Comparison of ENCODE assay signal across 2 cellular contexts in the genomic region with DNA sequence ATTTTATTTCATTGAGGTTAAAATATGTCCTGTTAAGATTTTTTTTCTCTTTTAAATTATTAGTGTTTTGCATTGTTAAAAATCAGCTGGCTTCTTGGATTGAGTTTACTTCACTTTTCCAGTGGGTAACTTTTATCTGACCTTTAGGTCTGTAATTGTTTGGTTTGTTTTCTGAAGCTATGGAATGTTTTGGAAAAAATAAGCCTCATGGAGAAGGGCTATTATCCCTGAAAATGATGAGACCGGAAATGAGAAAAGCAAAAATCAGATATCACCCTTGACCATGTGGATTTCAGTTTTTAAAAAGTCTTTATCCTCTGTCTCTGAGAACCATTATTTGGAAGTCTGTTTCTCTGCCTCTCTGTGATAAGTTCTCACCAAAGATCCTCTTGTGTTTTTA.
TF ChIP-seq lines count a peak whose summit lies in the region.

No MANE protein-coding gene starts in this region.

TF ChIP-seq in SK-N-SH, 30 proteins besides CTCF, POLR2A, EP300 and RAD21:
- no peak for TF ChIP-seq GATA2 (CRISPR knock-in tag; IDR thresholded peaks at IDR 0.05)
- no peak for TF ChIP-seq SMC3 (IDR thresholded peaks at IDR 0.05; ENCODE audit: low read depth, low read length)
- TF ChIP-seq, protein P1, sequence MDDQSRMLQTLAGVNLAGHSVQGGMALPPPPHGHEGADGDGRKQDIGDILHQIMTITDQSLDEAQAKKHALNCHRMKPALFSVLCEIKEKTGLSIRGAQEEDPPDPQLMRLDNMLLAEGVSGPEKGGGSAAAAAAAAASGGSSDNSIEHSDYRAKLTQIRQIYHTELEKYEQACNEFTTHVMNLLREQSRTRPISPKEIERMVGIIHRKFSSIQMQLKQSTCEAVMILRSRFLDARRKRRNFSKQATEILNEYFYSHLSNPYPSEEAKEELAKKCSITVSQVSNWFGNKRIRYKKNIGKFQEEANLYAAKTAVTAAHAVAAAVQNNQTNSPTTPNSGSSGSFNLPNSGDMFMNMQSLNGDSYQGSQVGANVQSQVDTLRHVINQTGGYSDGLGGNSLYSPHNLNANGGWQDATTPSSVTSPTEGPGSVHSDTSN (IDR thresholded peaks at IDR 0.05), result no peak
- TF ChIP-seq TCF12 (IDR thresholded peaks at IDR 0.05), result no peak
- TF ChIP-seq RFX5 (IDR thresholded peaks at IDR 0.05; ENCODE audit: low read length), result no peak
- no peak for TF ChIP-seq FOSL2 (IDR thresholded peaks at IDR 0.05; ENCODE audit: borderline replicate concordance, low read depth)
- no peak for TF ChIP-seq TAF1 (IDR thresholded peaks at IDR 0.05; ENCODE audit: borderline replicate concordance, low read depth, low read length)
- no peak for TF ChIP-seq EZH2phosphoT487 (IDR thresholded peaks at IDR 0.05; ENCODE audit: borderline replicate concordance, low read depth)
- TF ChIP-seq ELF1 (IDR thresholded peaks at IDR 0.05), result no peak
- TF ChIP-seq, protein P2, sequence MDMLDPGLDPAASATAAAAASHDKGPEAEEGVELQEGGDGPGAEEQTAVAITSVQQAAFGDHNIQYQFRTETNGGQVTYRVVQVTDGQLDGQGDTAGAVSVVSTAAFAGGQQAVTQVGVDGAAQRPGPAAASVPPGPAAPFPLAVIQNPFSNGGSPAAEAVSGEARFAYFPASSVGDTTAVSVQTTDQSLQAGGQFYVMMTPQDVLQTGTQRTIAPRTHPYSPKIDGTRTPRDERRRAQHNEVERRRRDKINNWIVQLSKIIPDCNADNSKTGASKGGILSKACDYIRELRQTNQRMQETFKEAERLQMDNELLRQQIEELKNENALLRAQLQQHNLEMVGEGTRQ (IDR thresholded peaks at IDR 0.05; ENCODE audit: borderline replicate concordance, low read depth, low read length), result no peak
- TF ChIP-seq, protein P3, sequence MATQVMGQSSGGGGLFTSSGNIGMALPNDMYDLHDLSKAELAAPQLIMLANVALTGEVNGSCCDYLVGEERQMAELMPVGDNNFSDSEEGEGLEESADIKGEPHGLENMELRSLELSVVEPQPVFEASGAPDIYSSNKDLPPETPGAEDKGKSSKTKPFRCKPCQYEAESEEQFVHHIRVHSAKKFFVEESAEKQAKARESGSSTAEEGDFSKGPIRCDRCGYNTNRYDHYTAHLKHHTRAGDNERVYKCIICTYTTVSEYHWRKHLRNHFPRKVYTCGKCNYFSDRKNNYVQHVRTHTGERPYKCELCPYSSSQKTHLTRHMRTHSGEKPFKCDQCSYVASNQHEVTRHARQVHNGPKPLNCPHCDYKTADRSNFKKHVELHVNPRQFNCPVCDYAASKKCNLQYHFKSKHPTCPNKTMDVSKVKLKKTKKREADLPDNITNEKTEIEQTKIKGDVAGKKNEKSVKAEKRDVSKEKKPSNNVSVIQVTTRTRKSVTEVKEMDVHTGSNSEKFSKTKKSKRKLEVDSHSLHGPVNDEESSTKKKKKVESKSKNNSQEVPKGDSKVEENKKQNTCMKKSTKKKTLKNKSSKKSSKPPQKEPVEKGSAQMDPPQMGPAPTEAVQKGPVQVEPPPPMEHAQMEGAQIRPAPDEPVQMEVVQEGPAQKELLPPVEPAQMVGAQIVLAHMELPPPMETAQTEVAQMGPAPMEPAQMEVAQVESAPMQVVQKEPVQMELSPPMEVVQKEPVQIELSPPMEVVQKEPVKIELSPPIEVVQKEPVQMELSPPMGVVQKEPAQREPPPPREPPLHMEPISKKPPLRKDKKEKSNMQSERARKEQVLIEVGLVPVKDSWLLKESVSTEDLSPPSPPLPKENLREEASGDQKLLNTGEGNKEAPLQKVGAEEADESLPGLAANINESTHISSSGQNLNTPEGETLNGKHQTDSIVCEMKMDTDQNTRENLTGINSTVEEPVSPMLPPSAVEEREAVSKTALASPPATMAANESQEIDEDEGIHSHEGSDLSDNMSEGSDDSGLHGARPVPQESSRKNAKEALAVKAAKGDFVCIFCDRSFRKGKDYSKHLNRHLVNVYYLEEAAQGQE (IDR thresholded peaks at IDR 0.05; ENCODE audit: low read depth, low read length), result no peak
- TF ChIP-seq RCOR1 (IDR thresholded peaks at IDR 0.05; ENCODE audit: low read length), result no peak
- TF ChIP-seq NRF1 (IDR thresholded peaks at IDR 0.05; ENCODE audit: low read depth, low read length), result no peak
- no peak for TF ChIP-seq GABPA (IDR thresholded peaks at IDR 0.05; ENCODE audit: low read depth)
- no peak for TF ChIP-seq FOXM1 (IDR thresholded peaks at IDR 0.05; ENCODE audit: low read depth)
- TF ChIP-seq MXI1 (IDR thresholded peaks at IDR 0.05; ENCODE audit: low read depth, low read length), result no peak
- TF ChIP-seq NFIC (IDR thresholded peaks at IDR 0.05; ENCODE audit: borderline replicate concordance), result no peak
- TF ChIP-seq CHD2 (IDR thresholded peaks at IDR 0.05; ENCODE audit: low read length, partially characterized antibody), result no peak

TF ChIP-seq in SK-N-SH treated with all-trans-retinoic acid at 6 μM for 48 hours, 23 proteins besides CTCF, POLR2A, EP300 and RAD21:
- TF ChIP-seq, protein P4, sequence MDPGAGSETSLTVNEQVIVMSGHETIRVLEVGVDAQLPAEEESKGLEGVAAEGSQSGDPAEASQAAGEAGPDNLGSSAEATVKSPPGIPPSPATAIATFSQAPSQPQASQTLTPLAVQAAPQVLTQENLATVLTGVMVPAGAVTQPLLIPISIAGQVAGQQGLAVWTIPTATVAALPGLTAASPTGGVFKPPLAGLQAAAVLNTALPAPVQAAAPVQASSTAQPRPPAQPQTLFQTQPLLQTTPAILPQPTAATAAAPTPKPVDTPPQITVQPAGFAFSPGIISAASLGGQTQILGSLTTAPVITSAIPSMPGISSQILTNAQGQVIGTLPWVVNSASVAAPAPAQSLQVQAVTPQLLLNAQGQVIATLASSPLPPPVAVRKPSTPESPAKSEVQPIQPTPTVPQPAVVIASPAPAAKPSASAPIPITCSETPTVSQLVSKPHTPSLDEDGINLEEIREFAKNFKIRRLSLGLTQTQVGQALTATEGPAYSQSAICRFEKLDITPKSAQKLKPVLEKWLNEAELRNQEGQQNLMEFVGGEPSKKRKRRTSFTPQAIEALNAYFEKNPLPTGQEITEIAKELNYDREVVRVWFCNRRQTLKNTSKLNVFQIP (CRISPR knock-in tag; IDR thresholded peaks at IDR 0.05; ENCODE audit: borderline replicate concordance, low read depth), result no peak
